ENCODE assay signal across 26 cellular contexts in genomic region chr9:3360245-3360644, GRCh38.
"Had no signal": no experiment of that assay in that cellular context is flagged by ENCODE, and none has a peak within 500 bp of the region (broad histone marks: within the 10 kb centered on the region; RNA-seq: fewer than 3 reads in every experiment).

No MANE protein-coding gene starts in this region.

- H3K79me2 ChIP-seq: parathyroid adenoma had no signal

- H3K4me1 Mint-ChIP-seq: stimulated activated naive CD8-positive, alpha-beta T cell treated with anti-CD3 and anti-CD28 coated beads, Interleukin-15, amount 100 ng/mL, for 72 hours had no signal

- H3K27me3 Mint-ChIP-seq: naive B cell; stimulated activated memory B cell treated with anti-CD40 and anti-IgM and Interleukin-4, amounts not matched to agents 10 μg/mL and 1 μg/mL and 100 μg/mL, for 72 hours; stimulated activated naive CD8-positive, alpha-beta T cell treated with anti-CD3 and anti-CD28 coated beads, Interleukin-15, amount 100 ng/mL, for 72 hours; type B pancreatic cell had no signal

- ATAC-seq: natural killer cell; psoas muscle; stimulated activated memory B cell treated with anti-CD40 and anti-IgM and Interleukin-4, amounts not matched to agents 10 μg/mL and 1 μg/mL and 100 μg/mL, for 72 hours; stimulated activated naive CD8-positive, alpha-beta T cell treated with anti-CD3 and anti-CD28 coated beads, Interleukin-15, amount 100 ng/mL, for 72 hours had no signal

- H3K27ac ChIP-seq: left ventricle myocardium inferior, parathyroid adenoma, psoas muscle, right atrium auricular region, right lobe of liver, tibial nerve, uterus had no signal

- H3K36me3 ChIP-seq: left ventricle myocardium inferior, right atrium auricular region, right lobe of liver, tibial nerve, uterus had no signal

- H3K9me3 ChIP-seq: left ventricle myocardium inferior, psoas muscle, right atrium auricular region, right lobe of liver, tibial nerve, uterus had no signal

- H3K9me3 Mint-ChIP-seq: immature natural killer cell, natural killer cell, type B pancreatic cell had no signal

- H3K4me1 ChIP-seq: left ventricle myocardium inferior, parathyroid adenoma, right atrium auricular region, uterus had no signal

- H2AFZ ChIP-seq: parathyroid adenoma had no signal

- H3K27ac Mint-ChIP-seq: natural killer cell; stimulated activated memory B cell treated with anti-CD40 and anti-IgM and Interleukin-4, amounts not matched to agents 10 μg/mL and 1 μg/mL and 100 μg/mL, for 72 hours; stimulated activated naive CD8-positive, alpha-beta T cell treated with anti-CD3 and anti-CD28 coated beads, Interleukin-15, amount 100 ng/mL, for 72 hours; type B pancreatic cell had no signal

- H3K4me2 ChIP-seq: smooth muscle cell had no signal

- H3K4me3 ChIP-seq: left ventricle myocardium inferior, lung, psoas muscle, right atrium auricular region, right lobe of liver, smooth muscle cell, tibial nerve, uterus had no signal

- DNase-seq: hypothalamus; immature natural killer cell; kidney; left ventricle myocardium inferior; mesendoderm; naive B cell; natural killer cell; nucleus accumbens; psoas muscle; right lobe of liver; stimulated activated CD4-positive, alpha-beta T cell treated with anti-CD3 and anti-CD28 coated beads, Interleukin-1b, Interleukin-23, amount 100 ng/mL, for 48 hours; stimulated activated CD4-positive, alpha-beta T cell treated with anti-CD3 and anti-CD28 coated beads, Interleukin-2, amount 100 ng/mL, for 48 hours; stimulated activated CD4-positive, alpha-beta T cell treated with anti-CD3 and anti-CD28 coated beads, Interleukin-4, amount 100 ng/mL, for 4 hours; stimulated activated CD8-positive, alpha-beta memory T cell treated with anti-CD3 and anti-CD28 coated beads, Interleukin-4, amount 100 ng/mL, for 48 hours; stimulated activated naive CD4-positive, alpha-beta T cell treated with Interleukin-2 at 50 U/mL for 16 hours; stimulated activated naive CD8-positive, alpha-beta T cell treated with anti-CD3 and anti-CD28 coated beads, Interleukin-15, amount 100 ng/mL, for 72 hours; substantia nigra; uterus had no signal

- H3K27me3 ChIP-seq: right atrium auricular region, right lobe of liver, tibial nerve, uterus had no signal

- H3K36me3 Mint-ChIP-seq: natural killer cell, type B pancreatic cell had no signal

- H3K4me3 Mint-ChIP-seq: immature natural killer cell; mesothelial cell of epicardium; naive B cell; natural killer cell; stimulated activated memory B cell treated with anti-CD40 and anti-IgM and Interleukin-4, amounts not matched to agents 10 μg/mL and 1 μg/mL and 100 μg/mL, for 72 hours; stimulated activated naive CD8-positive, alpha-beta T cell treated with anti-CD3 and anti-CD28 coated beads, Interleukin-15, amount 100 ng/mL, for 72 hours; type B pancreatic cell had no signal
